Comparison of ENCODE assay signal across 8 cellular contexts in the genomic region with DNA sequence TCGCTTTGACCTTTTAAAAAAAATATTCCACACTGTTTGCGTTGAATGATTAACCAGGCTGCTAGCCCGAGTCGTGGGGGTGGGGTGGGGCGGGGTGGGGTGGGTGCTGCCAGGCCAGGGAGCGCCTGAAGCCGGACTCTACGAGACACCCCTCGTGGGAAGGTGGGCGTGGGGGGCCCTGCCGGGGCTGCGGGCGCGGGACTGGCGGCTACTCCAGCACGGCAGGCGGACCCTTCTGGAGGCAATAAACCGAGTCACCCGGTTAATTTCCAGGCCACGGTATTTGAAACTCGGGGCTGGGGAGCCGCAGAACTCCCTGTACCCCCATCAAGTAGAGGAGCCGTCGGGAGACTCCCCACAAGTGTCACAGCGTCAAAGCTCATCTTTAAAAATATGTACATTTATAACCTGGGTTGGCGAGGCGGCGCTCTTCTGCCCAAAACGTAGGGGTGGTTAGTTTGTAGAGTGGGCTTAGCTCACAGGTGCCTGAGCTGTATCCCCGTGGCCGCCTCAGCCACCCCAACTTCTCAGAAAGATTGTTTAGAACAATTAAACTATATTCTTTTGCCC. TPM values are rescaled to one million over a fixed set of nuclear protein-coding genes. Genes with fewer than 3 reads are reported as not detected.
A peak's percentile ranks its signal among the peaks of the same experiment; 100 is the strongest.
DNase-seq lines count a peak whose midpoint lies in the region; ATAC-seq, FAIRE-seq and TF ChIP-seq lines count a peak whose summit lies in the region.

No MANE protein-coding gene starts in this region.

- H3K27ac ChIP-seq in Karpas-422 (ENCODE audit: low read length) = no peak overlapping the region
- H3K27ac ChIP-seq in endothelial cell of umbilical vein (ENCODE audit: insufficient read depth, low read depth, low read length) = no peak overlapping the region

- peaks cover 27% of the 10 kb centered on the region for H3K36me3 Mint-ChIP-seq in activated CD8-positive, alpha-beta T cell treated with anti-CD3 and anti-CD28 coated beads, Interleukin-2, amount 10 ng/mL, durations not matched to agents 7 days and 5 days (ENCODE audit: low read depth)
- no peaks in the 10 kb centered on the region for H3K36me3 Mint-ChIP-seq in nephron progenitor cell (ENCODE audit: low read depth)

- no peak for FAIRE-seq in endothelial cell of umbilical vein (lab: Jason Lieb, UNC)

- CTCF ChIA-PET in activated CD8-positive, alpha-beta T cell treated with anti-CD3 and anti-CD28 coated beads, Interleukin-2, amount 10 ng/mL, durations not matched to agents 7 days and 5 days (lab: Charles Lee) = interaction anchor here (0.8 to 1.4 kb wide), 7 partner anchors 13 to 219 kb away, joined by 3 to 5 read pairs (median 3); no protein-coding TSS in a partner anchor
- CTCF ChIA-PET in endothelial cell of umbilical vein (lab: Charles Lee) = interaction anchor here (1.0 to 2.9 kb wide), 3 partner anchors 105 to 214 kb away, joined by 3 to 10 read pairs (median 3); no protein-coding TSS in a partner anchor

- H3K9ac ChIP-seq in Karpas-422 (ENCODE audit: low read length) (peak overlapping the region; percentile 91), endothelial cell of umbilical vein (replicated peaks; ENCODE audit: extremely low read depth, insufficient read depth, low read length) (peak overlapping the region; percentile 54)

- H3K9me3 Mint-ChIP-seq in activated CD8-positive, alpha-beta T cell treated with anti-CD3 and anti-CD28 coated beads, Interleukin-2, amount 10 ng/mL, durations not matched to agents 7 days and 5 days (ENCODE audit: insufficient read depth) = no peaks in the 10 kb centered on the region
- no peaks in the 10 kb centered on the region for H3K9me3 Mint-ChIP-seq in nephron progenitor cell

- H3K79me2 ChIP-seq in Karpas-422 (ENCODE audit: low read length) (peaks cover 49% of the 10 kb centered on the region), endothelial cell of umbilical vein (ENCODE audit: control insufficient read depth, insufficient read depth, low read length) (peaks cover 39% of the 10 kb centered on the region)

- H3K4me1 ChIP-seq in Karpas-422 (ENCODE audit: low read length) (peaks cover 33% of the 10 kb centered on the region), endothelial cell of umbilical vein (ENCODE audit: control insufficient read depth, extremely low read depth, insufficient read depth, low read length) (peaks cover 13% of the 10 kb centered on the region)

- ATAC-seq in activated CD8-positive, alpha-beta T cell treated with anti-CD3 and anti-CD28 coated beads, Interleukin-2, amount 10 ng/mL, durations not matched to agents 7 days and 5 days = peak; percentile 20
- ATAC-seq in HG03442 (IDR thresholded peaks at IDR 0.05; ENCODE audit: unreplicated experiment) = no peak
- ATAC-seq in GM19023 (IDR thresholded peaks at IDR 0.05; ENCODE audit: unreplicated experiment) = no peak

- peak overlapping the region; percentile 99 for H3K4me3 ChIP-seq in Karpas-422 (ENCODE audit: low read length)
- H3K4me3 ChIP-seq in endothelial cell of umbilical vein (replicated peaks in 1 of 3; ENCODE audit: insufficient read depth in 1 of 3, low read depth in 1 of 3, low read length in 3 of 3) = peak overlapping the region; percentile 70 to 98 (median 98)

- POLR2A ChIA-PET in activated CD8-positive, alpha-beta T cell treated with anti-CD3 and anti-CD28 coated beads, Interleukin-2, amount 10 ng/mL, durations not matched to agents 7 days and 5 days (lab: Charles Lee) = interaction anchor here (1.1 kb wide), 3 partner anchors 23 to 113 kb away, joined by 3 to 4 read pairs (median 3); no protein-coding TSS in a partner anchor
- POLR2A ChIA-PET in endothelial cell of umbilical vein (lab: Charles Lee) = no interaction called here

- H3K36me3 ChIP-seq in Karpas-422 (ENCODE audit: insufficient read depth, low read length) (no peaks in the 10 kb centered on the region), endothelial cell of umbilical vein (ENCODE audit: control insufficient read depth in 2 of 2, extremely low read depth in 1 of 2, insufficient read depth in 2 of 2, low read length in 2 of 2) (no peaks in the 10 kb centered on the region)

- DNase-seq in GM03348 (ENCODE audit: low spot score) = peak; percentile 43
- DNase-seq in Karpas-422 = peak; percentile 66
- DNase-seq in activated CD8-positive, alpha-beta T cell treated with anti-CD3 and anti-CD28 coated beads, Interleukin-2, amount 10 ng/mL, durations not matched to agents 7 days and 5 days = peak; percentile 63
- peak; percentile 35 for DNase-seq in endothelial cell of umbilical vein (ENCODE audit: low read depth, low spot score)
- peak; percentile 46 for DNase-seq in nephron progenitor cell
- DNase-seq in NCI-H1105 treated with DMSO at 0.1 percent for 48 hours (lab: John Stamatoyannopoulos, UW) = no peak

- H3K27me3 ChIP-seq in Karpas-422 (ENCODE audit: low read length) (no peaks in the 10 kb centered on the region), endothelial cell of umbilical vein (ENCODE audit: control insufficient read depth in 2 of 2, insufficient read depth in 2 of 2, low read length in 2 of 2) (no peaks in the 10 kb centered on the region)

- peak overlapping the region; percentile 96 for H3K4me3 Mint-ChIP-seq in activated CD8-positive, alpha-beta T cell treated with anti-CD3 and anti-CD28 coated beads, Interleukin-2, amount 10 ng/mL, durations not matched to agents 7 days and 5 days
- H3K4me3 Mint-ChIP-seq in nephron progenitor cell = peak overlapping the region; percentile 87

- no peaks in the 10 kb centered on the region for H3K9me3 ChIP-seq in Karpas-422 (ENCODE audit: low read length)
- no peaks in the 10 kb centered on the region for H3K9me3 ChIP-seq in endothelial cell of umbilical vein (replicated peaks; ENCODE audit: control insufficient read depth, insufficient read depth, low read length)

- H3K9me1 ChIP-seq in endothelial cell of umbilical vein (replicated peaks; ENCODE audit: control insufficient read depth, extremely low read depth, insufficient read depth, low read length) = no peaks in the 10 kb centered on the region

- no peak for TF ChIP-seq CTCF in endothelial cell of umbilical vein (IDR thresholded peaks at IDR 0.05; ENCODE audit: extremely low read depth in 1 of 2, insufficient read depth in 1 of 2, low read depth in 1 of 2, low read length in 2 of 2)
- no peak for TF ChIP-seq CTCF in nephron progenitor cell (IDR thresholded peaks at IDR 0.05)

- BruUV-seq in endothelial cell of umbilical vein (replicated peaks; lab: Mats Ljungman, UMichigan) = no TSS peak

- intact Hi-C loops in endothelial cell of umbilical vein (cut with micrococcal nuclease) = loop anchor here (1.0 to 5.0 kb wide), 3 partner anchors 107 to 214 kb away; no protein-coding TSS in a partner anchor

- H3K27ac Mint-ChIP-seq in activated CD8-positive, alpha-beta T cell treated with anti-CD3 and anti-CD28 coated beads, Interleukin-2, amount 10 ng/mL, durations not matched to agents 7 days and 5 days = peak overlapping the region; percentile 94
- H3K27ac Mint-ChIP-seq in nephron progenitor cell = no peak overlapping the region

- no peak for TF ChIP-seq POLR2A in endothelial cell of umbilical vein (IDR thresholded peaks at IDR 0.05; ENCODE audit: low read depth, low read length)

- H3K4me1 Mint-ChIP-seq in activated CD8-positive, alpha-beta T cell treated with anti-CD3 and anti-CD28 coated beads, Interleukin-2, amount 10 ng/mL, durations not matched to agents 7 days and 5 days (ENCODE audit: low read depth) = peaks cover 61% of the 10 kb centered on the region
- peaks cover 42% of the 10 kb centered on the region for H3K4me1 Mint-ChIP-seq in nephron progenitor cell

- peak overlapping the region; percentile 99 for H3K4me2 ChIP-seq in Karpas-422 (ENCODE audit: low read depth, low read length, poor library complexity, severe bottlenecking)
- peak overlapping the region; percentile 81 for H3K4me2 ChIP-seq in endothelial cell of umbilical vein (ENCODE audit: insufficient read depth, low read length)

- no peaks in the 10 kb centered on the region for H3K9me2 ChIP-seq in Karpas-422 (replicated peaks; ENCODE audit: insufficient read depth, low read length)

- dilution Hi-C loops in endothelial cell of umbilical vein (cut with MboI; ENCODE audit: extremely low pct_ligation_motif_present, low sequenced_read_pairs) = no loop called here

- no peaks in the 10 kb centered on the region for H3K27me3 Mint-ChIP-seq in activated CD8-positive, alpha-beta T cell treated with anti-CD3 and anti-CD28 coated beads, Interleukin-2, amount 10 ng/mL, durations not matched to agents 7 days and 5 days (ENCODE audit: low read depth)
- peaks cover 2% of the 10 kb centered on the region for H3K27me3 Mint-ChIP-seq in nephron progenitor cell (ENCODE audit: low read depth, poor library complexity)

- no peak overlapping the region for H2AFZ ChIP-seq in Karpas-422 (ENCODE audit: low read length)
- H2AFZ ChIP-seq in endothelial cell of umbilical vein (ENCODE audit: low read depth, low read length) = peak overlapping the region; percentile 90

- H4K20me1 ChIP-seq in Karpas-422 (ENCODE audit: insufficient read depth, low read depth, low read length) (peaks cover 51% of the 10 kb centered on the region), endothelial cell of umbilical vein (replicated peaks; ENCODE audit: control insufficient read depth, extremely low read depth, insufficient read depth, low read length) (peaks cover 2% of the 10 kb centered on the region)

TF ChIP-seq in endothelial cell of umbilical vein, 7 proteins besides CTCF, POLR2A, EP300 and RAD21 (continues in another document):
- TF ChIP-seq MYC (IDR thresholded peaks at IDR 0.05; ENCODE audit: low read depth, low read length) (no peak), POLR2AphosphoS5 (IDR thresholded peaks at IDR 0.05; ENCODE audit: insufficient read depth, low read depth, low read length) (no peak), JUN (IDR thresholded peaks at IDR 0.05; ENCODE audit: borderline replicate concordance, insufficient read depth, insufficient read length, low read depth) (no peak), FOS (IDR thresholded peaks at IDR 0.05; ENCODE audit: borderline replicate concordance, insufficient read depth, low read length) (no peak)
- TF ChIP-seq, protein P1, sequence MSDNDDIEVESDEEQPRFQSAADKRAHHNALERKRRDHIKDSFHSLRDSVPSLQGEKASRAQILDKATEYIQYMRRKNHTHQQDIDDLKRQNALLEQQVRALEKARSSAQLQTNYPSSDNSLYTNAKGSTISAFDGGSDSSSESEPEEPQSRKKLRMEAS (IDR thresholded peaks at IDR 0.05; ENCODE audit: insufficient read depth, insufficient read length) = no peak

RNA-seq across cellular contexts. Expression of gene B3GNT2, which starts 1.2 kb away (rescaled TPM):
- 12.6 and 26.9 TPM in 2 replicates for total RNA-seq in Karpas-422 (2014; rRNA removed; shearing (Covaris generic); ENCODE audit: low replicate concordance)
- total RNA-seq in activated CD8-positive, alpha-beta T cell treated with anti-CD3 and anti-CD28 coated beads, Interleukin-2, amount 10 ng/mL, durations not matched to agents 7 days and 5 days = 10 to 100 TPM; 41.2 to 44.3 TPM
- 17.8 and 21.2 TPM in 2 replicates for total RNA-seq in endothelial cell of umbilical vein
- polyA plus RNA-seq in endothelial cell of umbilical vein = 7.6 and 9.5 TPM in 2 replicates
- 9.8 and 10.0 TPM in 2 replicates for polyA plus RNA-seq in endothelial cell of umbilical vein (2011; cell fraction: cytosol; rRNA removed)
- polyA plus RNA-seq in endothelial cell of umbilical vein (2011; cell fraction: nucleus; rRNA removed) = 8.3 and 10.6 TPM in 2 replicates
- polyA plus RNA-seq in endothelial cell of umbilical vein (2012) = 12.5 and 13.6 TPM in 2 replicates
- 21.1 and 21.6 TPM in 2 replicates for polyA minus RNA-seq in endothelial cell of umbilical vein
- 5.3 TPM for polyA minus RNA-seq in endothelial cell of umbilical vein (2011; cell fraction: cytosol; rRNA and poly(A)+ RNA removed)
- polyA minus RNA-seq in endothelial cell of umbilical vein (2011; cell fraction: nucleus; rRNA and poly(A)+ RNA removed) = 10.3 and 18.5 TPM in 2 replicates
